ENCODE assay signal across 17 cellular contexts in the genomic region with DNA sequence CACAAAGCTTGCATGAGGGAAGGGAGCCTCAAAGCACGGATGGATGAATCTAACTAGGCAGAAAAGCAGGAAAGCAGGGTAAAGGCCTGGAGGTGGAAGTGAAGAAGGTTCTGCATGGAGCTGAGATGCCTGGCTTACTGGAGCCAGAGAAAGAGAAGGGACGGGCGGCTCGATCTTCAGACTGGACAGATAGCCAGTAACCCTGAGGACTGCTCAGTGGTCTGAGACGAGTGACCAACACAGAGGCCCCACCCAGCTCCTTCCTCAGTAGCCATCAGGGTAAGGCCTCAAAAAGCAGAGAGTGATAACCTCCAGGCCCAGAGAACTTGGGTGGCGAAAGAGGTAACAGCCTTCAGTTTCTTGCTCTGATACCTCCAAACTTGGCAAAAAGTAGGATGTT. TPM values are rescaled to one million over a fixed set of nuclear protein-coding genes. Genes with fewer than 3 reads are reported as not detected.
DNase-seq lines count a peak whose midpoint lies in the region; ATAC-seq, FAIRE-seq and TF ChIP-seq lines count a peak whose summit lies in the region.
"Had no signal": no experiment of that assay in that cellular context is flagged by ENCODE, and none has a peak within 500 bp of the region (broad histone marks: within the 10 kb centered on the region; RNA-seq: fewer than 3 reads in every experiment).

No MANE protein-coding gene starts in this region.

- H3K9ac ChIP-seq in BLaER1 treated with 17β-estradiol and CSF1 and Interleukin-3, amounts not matched to agents 10 nM and 100 nM, result peak overlapping the region in 3 of 11 experiments; percentile 2 to 31 (median 25); a peak in 1 of 22 replicates
- H3K9ac ChIP-seq in endodermal cell (ENCODE audit: extremely low read depth, low read length, poor library complexity, severe bottlenecking), result no peak overlapping the region

- H3K36me3 Mint-ChIP-seq in endodermal cell (ENCODE audit: low read depth), result peaks cover 49% of the 10 kb centered on the region
- no peaks in the 10 kb centered on the region for H3K36me3 Mint-ChIP-seq in osteocyte (ENCODE audit: unreplicated experiment)

- H3K4me3 Mint-ChIP-seq in endodermal cell, result no peak overlapping the region
- no peak overlapping the region for H3K4me3 Mint-ChIP-seq in osteocyte (ENCODE audit: unreplicated experiment)

- TF ChIP-seq CTCF in endodermal cell (conservative IDR thresholded peaks at IDR 0.05) (no peak), osteocyte (IDR thresholded peaks at IDR 0.05) (no peak), GM13977 (IDR thresholded peaks at IDR 0.05; ENCODE audit: extremely low read depth, insufficient read depth, missing control alignments) (no peak), mucosa of descending colon (IDR thresholded peaks at IDR 0.05) (no peak)

- peaks cover 0 to 33% (median 15%) of the 10 kb centered on the region in 11 experiments; a peak in 19 of 22 replicates for H3K9me3 ChIP-seq in BLaER1 treated with 17β-estradiol and CSF1 and Interleukin-3, amounts not matched to agents 10 nM and 100 nM (replicated peaks in 1 of 11)
- H3K9me3 ChIP-seq in endodermal cell (ENCODE audit: control insufficient read depth, low read length), result peaks cover 28% of the 10 kb centered on the region
- no peaks in the 10 kb centered on the region for H3K9me3 ChIP-seq in mucosa of descending colon
- H3K9me3 ChIP-seq: BE2C, SJSA1 had no signal

- peaks cover 0 to 47% (median 33%) of the 10 kb centered on the region in 11 experiments; a peak in 20 of 22 replicates for H3K36me3 ChIP-seq in BLaER1 treated with 17β-estradiol and CSF1 and Interleukin-3, amounts not matched to agents 10 nM and 100 nM
- peaks cover 28% of the 10 kb centered on the region for H3K36me3 ChIP-seq in endodermal cell (ENCODE audit: control insufficient read depth, insufficient read depth, low read length)
- H3K36me3 ChIP-seq in mucosa of descending colon (ENCODE audit: low read depth), result no peaks in the 10 kb centered on the region

- peak overlapping the region in 4 of 11 experiments; percentile 46 to 99 (median 84); a peak in 8 of 22 replicates for H3K27ac ChIP-seq in BLaER1 treated with 17β-estradiol and CSF1 and Interleukin-3, amounts not matched to agents 10 nM and 100 nM
- no peak overlapping the region for H3K27ac ChIP-seq in endodermal cell (ENCODE audit: low read depth, low read length)
- H3K27ac ChIP-seq: SJSA1 had no signal

- intact Hi-C loops in mucosa of descending colon (cut with DNase I, micrococcal nuclease), result no loop called here

- DNase-seq in GM12891 (ENCODE audit: insufficient read length, low spot score) (no peak), endodermal cell (no peak), osteocyte (ENCODE audit: extremely low spot score, unreplicated experiment) (peak; percentile 63), erythroblast (lab: John Stamatoyannopoulos, UW) (no peak), HuH-7 (ENCODE audit: low spot score) (no peak), GM13977 (ENCODE audit: low spot score) (no peak), mucosa of descending colon (no peak)
- DNase-seq: BE2C, DMS153, EL, NCI-H1417, NCI-H1930, OCI-M1, RPMI8226 had no signal

- H3K4me1 ChIP-seq in BLaER1 treated with 17β-estradiol and CSF1 and Interleukin-3, amounts not matched to agents 10 nM and 100 nM, result peaks cover 44 to 72% (median 52%) of the 10 kb centered on the region in 10 experiments
- H3K4me1 ChIP-seq in endodermal cell (ENCODE audit: control insufficient read depth, insufficient read depth, low read length), result no peaks in the 10 kb centered on the region
- H3K4me1 ChIP-seq in mucosa of descending colon (ENCODE audit: low read depth), result peaks cover 6% of the 10 kb centered on the region
- H3K4me1 ChIP-seq: BE2C had no signal

- ATAC-seq in mucosa of descending colon, result no peak

- H3K4me2 ChIP-seq in BLaER1 treated with 17β-estradiol and CSF1 and Interleukin-3, amounts not matched to agents 10 nM and 100 nM, result peak overlapping the region in 8 of 11 experiments; percentile 84 to 95 (median 88); a peak in 17 of 22 replicates

- WGBS in endodermal cell (ENCODE audit: insufficient coverage in 1 of 2, insufficient read length in 1 of 2), 2 experiments, result 95 to 100% methylated on average over 6 of the region's 6 CpGs

- H3K4me1 Mint-ChIP-seq in endodermal cell, result peaks cover 7% of the 10 kb centered on the region
- H3K4me1 Mint-ChIP-seq in osteocyte (ENCODE audit: unreplicated experiment), result peaks cover 9% of the 10 kb centered on the region

- H3K9me3 Mint-ChIP-seq in endodermal cell (peaks cover 39% of the 10 kb centered on the region), osteocyte (ENCODE audit: unreplicated experiment) (no peaks in the 10 kb centered on the region)

- H3K27me3 Mint-ChIP-seq in endodermal cell (ENCODE audit: insufficient read depth) (no peaks in the 10 kb centered on the region), osteocyte (ENCODE audit: unreplicated experiment) (no peaks in the 10 kb centered on the region)

- TF ChIP-seq POLR2A in GM12891 (IDR thresholded peaks at IDR 0.05; ENCODE audit: low read depth, low read length), result no peak
- no peak for TF ChIP-seq POLR2A in erythroblast (IDR thresholded peaks at IDR 0.05; ENCODE audit: low read length)

- H4K20me1 ChIP-seq in BLaER1 treated with 17β-estradiol and CSF1 and Interleukin-3, amounts not matched to agents 10 nM and 100 nM, result peaks cover 8 to 85% (median 56%) of the 10 kb centered on the region in 11 experiments; a peak in 20 of 22 replicates

- H3K4me3 ChIP-seq in BLaER1 treated with 17β-estradiol and CSF1 and Interleukin-3, amounts not matched to agents 10 nM and 100 nM, result no peak overlapping the region
- H3K4me3 ChIP-seq in endodermal cell (ENCODE audit: low read length) (peak overlapping the region; percentile 72), mucosa of descending colon (no peak overlapping the region)
- H3K4me3 ChIP-seq: SJSA1 had no signal

- in situ Hi-C loops in GM13977 (cut with MboI; ENCODE audit: low pct_unique_long_range_greater_than_20kb, low sequenced_read_pairs, unreplicated experiment), result no loop called here

- FAIRE-seq in GM12891 (lab: Jason Lieb, UNC), result peak; percentile 50
- FAIRE-seq: H54 had no signal

- H3K27ac Mint-ChIP-seq in endodermal cell, result no peak overlapping the region
- H3K27ac Mint-ChIP-seq in osteocyte (ENCODE audit: unreplicated experiment), result no peak overlapping the region

- H3K27me3 ChIP-seq in BLaER1 treated with 17β-estradiol and CSF1 and Interleukin-3, amounts not matched to agents 10 nM and 100 nM, result no peaks in the 10 kb centered on the region
- H3K27me3 ChIP-seq in endodermal cell (ENCODE audit: control insufficient read depth, insufficient read depth, low read length, poor library complexity, severe bottlenecking), result no peaks in the 10 kb centered on the region
- H3K27me3 ChIP-seq: BE2C, SJSA1 had no signal

TF ChIP-seq in GM12891, 5 proteins besides CTCF, POLR2A, EP300 and RAD21:
- TF ChIP-seq POU2F2 (IDR thresholded peaks at IDR 0.05; ENCODE audit: low read depth, low read length) (no peak), POLR2AphosphoS5 (IDR thresholded peaks at IDR 0.05; ENCODE audit: low read depth, low read length) (no peak), TAF1 (IDR thresholded peaks at IDR 0.05; ENCODE audit: low read depth, low read length) (no peak), PAX5 (IDR thresholded peaks at IDR 0.05; ENCODE audit: insufficient read depth, low read length, severe bottlenecking) (no peak), SPI1 (IDR thresholded peaks at IDR 0.05; ENCODE audit: low read depth, low read length) (no peak)

RNA-seq across cellular contexts. Expression of a gene that starts 6.4 kb away (rescaled TPM):
- polyA plus RNA-seq in GM12891 (2012; ENCODE audit: low read depth, missing spikeins), result 26.1 TPM
- total RNA-seq in endodermal cell (10 to 100 TPM; 51.6 to 59.6 TPM), osteocyte (18.7 and 20.5 TPM in 2 replicates), mucosa of descending colon (10 to 100 TPM; 20.1 to 39.2 (median 31.0) TPM)
- 31.9 TPM for polyA plus RNA-seq in endodermal cell (2013, experiment 1 of 2)
- polyA plus RNA-seq in endodermal cell (2013, experiment 2 of 2), result 28.2 TPM

RNA-seq across cellular contexts. Expression of a gene that starts 18.0 kb away (rescaled TPM):
- 2.8 TPM for polyA plus RNA-seq in GM12891 (2012; ENCODE audit: low read depth, missing spikeins)
- total RNA-seq in endodermal cell, result 10 to 100 TPM in 1 of 2 donors, 1 to 10 TPM in 1; 9.7 to 17.4 TPM
- 7.7 TPM for polyA plus RNA-seq in endodermal cell (2013, experiment 1 of 2)
- polyA plus RNA-seq in endodermal cell (2013, experiment 2 of 2), result 7.1 TPM
- 1.8 and 2.0 TPM in 2 replicates for total RNA-seq in osteocyte
- 100 to 1,000 TPM in 1 of 3 donors, 10 to 100 TPM in 2; 50.8 to 122 (median 98.1) TPM for total RNA-seq in mucosa of descending colon

RNA-seq across cellular contexts. Expression of a gene that starts 54.4 kb away (rescaled TPM):
- polyA plus RNA-seq in GM12891 (2012; ENCODE audit: low read depth, missing spikeins), result 11.4 TPM
- total RNA-seq in endodermal cell (10 to 100 TPM; 65.4 to 67.9 TPM), osteocyte (71.1 and 71.5 TPM in 2 replicates), mucosa of descending colon (10 to 100 TPM; 50.4 to 65.3 (median 65.3) TPM)
- 36.2 TPM for polyA plus RNA-seq in endodermal cell (2013, experiment 1 of 2)
- 34.3 TPM for polyA plus RNA-seq in endodermal cell (2013, experiment 2 of 2)
